ENCODE assay signal across 7 cellular contexts in the genomic region with DNA sequence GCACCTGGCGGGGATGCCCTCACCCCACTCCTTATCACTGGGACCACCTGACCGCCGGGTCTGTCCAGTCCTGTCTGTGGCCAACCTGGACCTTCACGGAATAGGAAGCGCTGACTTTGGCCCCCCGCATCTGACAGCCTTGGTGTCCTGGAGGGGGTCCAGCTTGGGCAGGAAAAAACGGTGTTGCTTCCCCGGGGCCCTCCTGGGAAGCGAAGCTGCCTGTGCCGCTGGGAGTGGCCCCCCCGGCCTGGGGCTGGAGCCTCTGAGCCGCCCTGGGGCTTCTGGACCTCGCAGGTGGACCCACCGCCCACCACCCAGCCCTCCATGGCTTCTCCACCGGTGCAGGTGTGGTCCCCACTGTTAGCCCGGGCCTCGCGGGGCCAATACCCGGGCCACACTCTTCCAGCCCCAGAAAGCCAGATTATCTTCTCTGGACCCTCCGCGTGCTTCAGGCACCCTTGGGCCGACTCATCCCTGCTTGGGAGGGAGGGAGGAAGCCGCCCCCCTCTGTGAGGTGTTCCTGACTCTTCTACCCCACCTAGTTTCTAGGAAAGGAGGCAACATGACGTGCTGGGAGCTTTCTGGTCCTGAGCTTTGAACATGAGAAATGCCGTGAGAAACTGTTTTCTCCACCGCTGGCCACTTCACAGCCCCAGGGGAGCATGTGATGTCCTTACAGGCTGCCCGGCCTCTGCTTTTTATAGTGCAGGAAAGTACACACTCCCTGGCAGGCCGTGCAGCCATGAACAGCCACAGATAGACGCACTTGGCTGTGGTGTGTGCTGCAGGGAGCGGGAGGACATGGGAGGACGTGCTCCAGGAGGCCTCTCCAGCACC. TPM values are rescaled to one million over a fixed set of nuclear protein-coding genes. Genes with fewer than 3 reads are reported as not detected.
DNase-seq lines count a peak whose midpoint lies in the region; ATAC-seq and TF ChIP-seq lines count a peak whose summit lies in the region.

No MANE protein-coding gene starts in this region.

- ATAC-seq in activated naive CD8-positive, alpha-beta T cell treated with anti-CD3 and anti-CD28 coated beads, Interleukin-2, amount 50 U/mL, for 24 hours, result no peak
- ATAC-seq in stimulated activated memory B cell treated with anti-CD40 and anti-IgM and Interleukin-4, amounts not matched to agents 10 μg/mL and 1 μg/mL and 100 μg/mL, for 72 hours, result no peak
- ATAC-seq in GM18858 (IDR thresholded peaks at IDR 0.05; ENCODE audit: unreplicated experiment) (no peak), HG02840 (IDR thresholded peaks at IDR 0.05; ENCODE audit: low FRiP score, unreplicated experiment) (no peak)

- peak overlapping the region; percentile 58 for H3K4me3 ChIP-seq in HEK293 (ENCODE audit: low read depth, low read length)

- DNase-seq in activated naive CD8-positive, alpha-beta T cell treated with anti-CD3 and anti-CD28 coated beads, Interleukin-2, amount 50 U/mL, for 24 hours, result no peak
- DNase-seq in immature natural killer cell (no peak), ecto neural progenitor cell (ENCODE audit: low spot score) (no peak)

- H3K36me3 Mint-ChIP-seq in activated naive CD8-positive, alpha-beta T cell treated with anti-CD3 and anti-CD28 coated beads, Interleukin-2, amount 50 U/mL, for 24 hours (ENCODE audit: low read depth), result no peaks in the 10 kb centered on the region
- no peaks in the 10 kb centered on the region for H3K36me3 Mint-ChIP-seq in immature natural killer cell
- H3K36me3 Mint-ChIP-seq in stimulated activated memory B cell treated with anti-CD40 and anti-IgM and Interleukin-4, amounts not matched to agents 10 μg/mL and 1 μg/mL and 100 μg/mL, for 72 hours, result no peaks in the 10 kb centered on the region

- H3K4me3 Mint-ChIP-seq in activated naive CD8-positive, alpha-beta T cell treated with anti-CD3 and anti-CD28 coated beads, Interleukin-2, amount 50 U/mL, for 24 hours, result peak overlapping the region; percentile 76
- peak overlapping the region; percentile 66 to 83 (median 75) for H3K4me3 Mint-ChIP-seq in immature natural killer cell
- H3K4me3 Mint-ChIP-seq in stimulated activated memory B cell treated with anti-CD40 and anti-IgM and Interleukin-4, amounts not matched to agents 10 μg/mL and 1 μg/mL and 100 μg/mL, for 72 hours, result peak overlapping the region; percentile 31

- no peak for TF ChIP-seq CTCF in HEK293 (tag by site-specific recombination; IDR thresholded peaks at IDR 0.05)

- H3K27ac Mint-ChIP-seq in activated naive CD8-positive, alpha-beta T cell treated with anti-CD3 and anti-CD28 coated beads, Interleukin-2, amount 50 U/mL, for 24 hours, result no peak overlapping the region
- H3K27ac Mint-ChIP-seq in immature natural killer cell, result no peak overlapping the region
- no peak overlapping the region for H3K27ac Mint-ChIP-seq in stimulated activated memory B cell treated with anti-CD40 and anti-IgM and Interleukin-4, amounts not matched to agents 10 μg/mL and 1 μg/mL and 100 μg/mL, for 72 hours

- POLR2A ChIA-PET in HEK293 (lab: Yijun Ruan, JAX), result interaction anchor here (0.7 to 1.6 kb wide), 3 partner anchors 20 to 50 kb away, joined by 3 to 5 read pairs (median 4); a partner anchor contains a TSS

- peaks cover 28% of the 10 kb centered on the region for H3K27me3 Mint-ChIP-seq in activated naive CD8-positive, alpha-beta T cell treated with anti-CD3 and anti-CD28 coated beads, Interleukin-2, amount 50 U/mL, for 24 hours
- peaks cover 11 to 13% (median 12%) of the 10 kb centered on the region in 3 donors for H3K27me3 Mint-ChIP-seq in immature natural killer cell (ENCODE audit: low read depth in 3 of 3)
- peaks cover 83% of the 10 kb centered on the region for H3K27me3 Mint-ChIP-seq in stimulated activated memory B cell treated with anti-CD40 and anti-IgM and Interleukin-4, amounts not matched to agents 10 μg/mL and 1 μg/mL and 100 μg/mL, for 72 hours

- CTCF ChIA-PET in HEK293 (lab: Yijun Ruan, JAX), result interaction anchor here (0.6 to 5.5 kb wide), 7 partner anchors 9 to 629 kb away, joined by 3 to 67 read pairs (median 7); no protein-coding TSS in a partner anchor

- H3K9me3 Mint-ChIP-seq in activated naive CD8-positive, alpha-beta T cell treated with anti-CD3 and anti-CD28 coated beads, Interleukin-2, amount 50 U/mL, for 24 hours, result no peaks in the 10 kb centered on the region
- H3K9me3 Mint-ChIP-seq in immature natural killer cell, result no peaks in the 10 kb centered on the region
- H3K9me3 Mint-ChIP-seq in stimulated activated memory B cell treated with anti-CD40 and anti-IgM and Interleukin-4, amounts not matched to agents 10 μg/mL and 1 μg/mL and 100 μg/mL, for 72 hours, result no peaks in the 10 kb centered on the region

- H3K36me3 ChIP-seq in HEK293 (ENCODE audit: control insufficient read depth in 2 of 2, insufficient read depth in 1 of 2, low read length in 2 of 2), result no peaks in the 10 kb centered on the region

- peaks cover 34% of the 10 kb centered on the region for H3K4me1 ChIP-seq in HEK293 (ENCODE audit: control insufficient read depth, insufficient read depth, low read length)

- peak overlapping the region; percentile 60; the same call in 1 of the 2 replicates for H3K27ac ChIP-seq in HEK293 (ENCODE audit: extremely low read depth, low read depth, low read length)

- H3K4me1 Mint-ChIP-seq in activated naive CD8-positive, alpha-beta T cell treated with anti-CD3 and anti-CD28 coated beads, Interleukin-2, amount 50 U/mL, for 24 hours, result peaks cover 8% of the 10 kb centered on the region
- peaks cover 9 to 10% of the 10 kb centered on the region in 2 donors for H3K4me1 Mint-ChIP-seq in immature natural killer cell
- H3K4me1 Mint-ChIP-seq in stimulated activated memory B cell treated with anti-CD40 and anti-IgM and Interleukin-4, amounts not matched to agents 10 μg/mL and 1 μg/mL and 100 μg/mL, for 72 hours, result peaks cover 18% of the 10 kb centered on the region

- H3K9me3 ChIP-seq in HEK293 (ENCODE audit: control insufficient read depth, insufficient read depth, low read depth, low read length), result no peaks in the 10 kb centered on the region

TF ChIP-seq in HEK293, 187 proteins besides CTCF, POLR2A, EP300 and RAD21:
- no peak for TF ChIP-seq ZNF529 (tag by site-specific recombination; IDR thresholded peaks at IDR 0.05; ENCODE audit: insufficient replicate concordance)
- no peak for TF ChIP-seq ZNF114 (tag by site-specific recombination; IDR thresholded peaks at IDR 0.05)
- TF ChIP-seq ZNF423 (tag by site-specific recombination; IDR thresholded peaks at IDR 0.05), result peak; percentile 9; the same call in 1 of the 2 replicates
- TF ChIP-seq GLIS2 (tag by site-specific recombination; IDR thresholded peaks at IDR 0.05), result peak; percentile 43
- TF ChIP-seq GLIS1 (tag by site-specific recombination; IDR thresholded peaks at IDR 0.05), result peak; percentile 88
- peak; percentile 32; the same call in 1 of the 2 replicates for TF ChIP-seq ZIC2 (tag by site-specific recombination; IDR thresholded peaks at IDR 0.05)
- peak; percentile 42 for TF ChIP-seq FEZF1 (tag by site-specific recombination; IDR thresholded peaks at IDR 0.05)
- TF ChIP-seq ZNF214 (tag by site-specific recombination; IDR thresholded peaks at IDR 0.05; ENCODE audit: borderline replicate concordance), result no peak
- 0 out of 2 replicates have a peak, but pooled peaks have one; percentile 18 for TF ChIP-seq WT1 (tag by site-specific recombination; IDR thresholded peaks at IDR 0.05)

RNA-seq across cellular contexts. Expression of a gene that starts 1.1 kb away (rescaled TPM):
- polyA plus RNA-seq in immature natural killer cell, result not detected

RNA-seq across cellular contexts. Expression of a gene that starts 15.6 kb away (rescaled TPM):
- polyA plus RNA-seq in immature natural killer cell, result 1 to 10 TPM; 3.7 to 7.2 (median 4.6) TPM

RNA-seq across cellular contexts. Expression of a gene that starts 45.4 kb away (rescaled TPM):
- polyA plus RNA-seq in immature natural killer cell, result 10 to 100 TPM in 1 of 3 donors, 1 to 10 TPM in 2; 3.4 to 10.2 (median 3.6) TPM

RNA-seq across cellular contexts. Expression of a gene that starts 49.5 kb away (rescaled TPM):
- polyA plus RNA-seq in immature natural killer cell, result 1 to 10 TPM; 1.9 to 6.6 (median 1.9) TPM
